ENCODE assay signal across 9 cellular contexts in the genomic region with DNA sequence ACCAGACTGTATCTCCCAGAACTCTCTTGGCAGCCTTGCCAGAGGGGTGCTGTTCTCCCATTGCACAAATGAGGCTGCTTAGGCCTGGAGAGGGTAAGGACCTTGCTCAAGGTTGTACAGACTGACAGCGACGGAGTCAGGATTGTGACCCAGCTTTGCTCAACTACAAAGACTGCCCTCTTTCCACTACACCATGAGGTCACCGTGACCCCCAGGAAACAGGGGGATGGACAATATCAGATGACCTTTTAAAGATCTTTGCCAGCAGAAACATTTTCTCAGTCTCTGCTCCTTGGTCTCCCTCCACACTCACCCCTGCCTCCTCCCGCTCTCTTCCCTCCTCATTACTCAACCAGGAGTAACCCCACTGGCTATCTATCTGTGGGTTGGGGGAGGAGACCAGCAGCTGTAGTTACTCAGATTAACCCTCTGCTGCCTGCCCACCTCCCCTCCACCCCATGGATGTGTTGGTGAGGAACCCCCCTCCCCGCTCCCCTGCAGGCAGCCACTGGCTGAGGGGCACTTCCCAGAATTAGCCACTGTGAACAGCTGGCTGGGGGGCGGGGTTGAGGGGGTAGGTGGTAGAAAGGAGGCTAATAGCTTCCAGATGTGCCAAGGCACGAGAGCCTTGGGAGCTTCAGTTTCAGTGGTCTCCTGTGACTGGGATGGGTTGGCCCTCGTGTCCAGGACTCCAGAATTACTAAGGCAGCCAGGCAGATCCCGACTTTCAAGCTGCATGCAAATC. TPM values are rescaled to one million over a fixed set of nuclear protein-coding genes. Genes with fewer than 3 reads are reported as not detected.
A peak's percentile ranks its signal among the peaks of the same experiment; 100 is the strongest.
DNase-seq lines count a peak whose midpoint lies in the region; ATAC-seq and TF ChIP-seq lines count a peak whose summit lies in the region.
"Had no signal": no experiment of that assay in that cellular context is flagged by ENCODE, and none has a peak within 500 bp of the region (broad histone marks: within the 10 kb centered on the region; RNA-seq: fewer than 3 reads in every experiment).

No MANE protein-coding gene starts in this region.

- ATAC-seq in GM18867 (IDR thresholded peaks at IDR 0.05; ENCODE audit: unreplicated experiment) (peak; percentile 15), HG02678 (IDR thresholded peaks at IDR 0.05; ENCODE audit: unreplicated experiment) (peak; percentile 19), mucosa of descending colon (peak; percentile 12)
- ATAC-seq in stimulated activated naive CD8-positive, alpha-beta T cell treated with anti-CD3 and anti-CD28 coated beads, Interleukin-15, Interleukin-2, amounts not matched to agents 100 U/mL and 50 U/mL, for 24 hours, result no peak

- H3K79me2 ChIP-seq in OCI-LY7 (ENCODE audit: insufficient read depth, low read depth, low read length), result no peaks in the 10 kb centered on the region

- DNase-seq in OCI-LY7 (ENCODE audit: low spot score) (peak; percentile 81), mucosa of descending colon (no peak), GOT3 (lab: John Stamatoyannopoulos, UW) (no peak)
- no peak for DNase-seq in activated CD4-positive, alpha-beta T cell treated with anti-CD3 and anti-CD28 coated beads for 4 hours
- no peak for DNase-seq in stimulated activated naive CD8-positive, alpha-beta T cell treated with anti-CD3 and anti-CD28 coated beads, Interleukin-15, Interleukin-2, amounts not matched to agents 100 U/mL and 50 U/mL, for 24 hours
- no peak for DNase-seq in effector CD8-positive, alpha-beta T cell (lab: John Stamatoyannopoulos, UW)

- peak overlapping the region; percentile 76 for H3K4me2 ChIP-seq in OCI-LY7 (ENCODE audit: low read length)

- no peaks in the 10 kb centered on the region for H3K9me3 ChIP-seq in OCI-LY7 (ENCODE audit: low read length)
- H3K9me3 ChIP-seq in mucosa of descending colon, result no peaks in the 10 kb centered on the region

- no TSS peak for BruUV-seq in OCI-LY7 (replicated peaks; lab: Mats Ljungman, UMichigan)

- H3K4me1 ChIP-seq in OCI-LY7 (ENCODE audit: insufficient read depth, low read length, poor library complexity, severe bottlenecking) (peaks cover 72% of the 10 kb centered on the region), mucosa of descending colon (ENCODE audit: low read depth) (peaks cover under 1% of the 10 kb centered on the region)

- POLR2A ChIA-PET in OCI-LY7 (lab: Charles Lee), result interaction anchor here (0.5 to 2.8 kb wide), 10 partner anchors 9 to 825 kb away, joined by 3 to 36 read pairs (median 6); a partner anchor contains a TSS

- H3K4me3 ChIP-seq in OCI-LY7 (ENCODE audit: low read depth, low read length, poor library complexity, severe bottlenecking) (peak overlapping the region; percentile 49), mucosa of descending colon (no peak overlapping the region)
- H3K4me3 ChIP-seq: coronary artery had no signal

- H3K27ac ChIP-seq in OCI-LY7 (ENCODE audit: low read depth, low read length, poor library complexity, severe bottlenecking), result peak overlapping the region; percentile 93

- no peaks in the 10 kb centered on the region for H4K20me1 ChIP-seq in OCI-LY7 (ENCODE audit: insufficient read depth, low read length)

- no peaks in the 10 kb centered on the region for H3K9me2 ChIP-seq in OCI-LY7 (ENCODE audit: insufficient read depth, low read length)

- H2AFZ ChIP-seq in OCI-LY7 (ENCODE audit: low read length), result peak overlapping the region; percentile 10; the same call in 1 of the 2 replicates

- intact Hi-C loops in OCI-LY7 (cut with micrococcal nuclease; ENCODE audit: unreplicated experiment), result loop anchor here (1.0 to 10.0 kb wide), 6 partner anchors 8 to 80 kb away; a partner anchor contains a TSS
- intact Hi-C loops in mucosa of descending colon (cut with DNase I, micrococcal nuclease), result no loop called here

- CTCF ChIA-PET in OCI-LY7 (lab: Charles Lee; ENCODE audit: unreplicated experiment), result interaction anchor here (0.5 to 1.8 kb wide), 7 partner anchors 9 to 410 kb away, joined by 3 to 17 read pairs (median 3); no protein-coding TSS in a partner anchor

- TF ChIP-seq CTCF in OCI-LY7 (conservative IDR thresholded peaks at IDR 0.05; ENCODE audit: low read length), result 0 out of 2 replicates have a peak, but pooled peaks have one; percentile 5
- no peak for TF ChIP-seq CTCF in mucosa of descending colon (IDR thresholded peaks at IDR 0.05)

- H3K36me3 ChIP-seq in OCI-LY7 (ENCODE audit: insufficient read depth, low read length), result no peaks in the 10 kb centered on the region
- no peaks in the 10 kb centered on the region for H3K36me3 ChIP-seq in mucosa of descending colon (ENCODE audit: low read depth)

RNA-seq across cellular contexts. Expression of a gene that starts 26.9 kb away (rescaled TPM):
- 57.3 and 86.1 TPM in 2 replicates for total RNA-seq in OCI-LY7 (2014; rRNA removed; shearing (Covaris generic))
- total RNA-seq in OCI-LY7 (2022) (54.7 and 61.6 TPM in 2 replicates), mucosa of descending colon (10 to 100 TPM; 36.9 to 65.7 (median 61.9) TPM)

RNA-seq across cellular contexts. Expression of a gene that starts 55.5 kb away (rescaled TPM):
- total RNA-seq in OCI-LY7 (2014; rRNA removed; shearing (Covaris generic)), result 59.7 and 66.3 TPM in 2 replicates
- 64.5 and 88.5 TPM in 2 replicates for total RNA-seq in OCI-LY7 (2022)
- total RNA-seq in mucosa of descending colon, result 100 to 1,000 TPM in 1 of 3 donors, 10 to 100 TPM in 2; 89.4 to 165 (median 94.7) TPM
